In genomic region chr19:8250596-8250995, GRCh38 we compare ENCODE assay signal across 20 cellular contexts. TPM values are rescaled to one million over a fixed set of nuclear protein-coding genes. Genes with fewer than 3 reads are reported as not detected.
DNase-seq lines count a peak whose midpoint lies in the region; ATAC-seq, FAIRE-seq and TF ChIP-seq lines count a peak whose summit lies in the region.
"Had no signal": no experiment of that assay in that cellular context is flagged by ENCODE, and none has a peak within 500 bp of the region (broad histone marks: within the 10 kb centered on the region; RNA-seq: fewer than 3 reads in every experiment).

No MANE protein-coding gene starts in this region.

- ATAC-seq in IMR-90 (ENCODE audit: low read depth) (no peak), lung (ENCODE audit: insufficient read depth, low FRiP score) (no peak), left lobe of liver (no peak)
- ATAC-seq: activated CD8-positive, alpha-beta memory T cell treated with anti-CD3 and anti-CD28 coated beads, Interleukin-2, amount 10 ng/mL, durations not matched to agents 7 days and 5 days had no signal

- TF ChIP-seq RAD21 in IMR-90 (IDR thresholded peaks at IDR 0.05; ENCODE audit: low read length), result no peak

- no peak overlapping the region for H2BK20ac ChIP-seq in IMR-90 (ENCODE audit: low read depth, low read length)

- no peak overlapping the region for H3K4me2 ChIP-seq in IMR-90 (ENCODE audit: low read depth, low read length)

- H2AFZ ChIP-seq in IMR-90 (replicated peaks; ENCODE audit: low read length, poor library complexity), result no peak overlapping the region

- BruUV-seq in IMR-90 (replicated peaks; lab: Mats Ljungman, UMichigan), result no TSS peak

- H3K4ac ChIP-seq in IMR-90 (ENCODE audit: low read depth, low read length), result no peak overlapping the region

- H3K79me1 ChIP-seq in IMR-90 (ENCODE audit: low read depth in 1 of 2, low read length in 2 of 2), result no peaks in the 10 kb centered on the region

- H3K56ac ChIP-seq in IMR-90 (ENCODE audit: extremely low read depth, insufficient read depth, low read length), result no peak overlapping the region

- TF ChIP-seq POLR2A in IMR-90 (IDR thresholded peaks at IDR 0.05; ENCODE audit: low read depth, low read length) (no peak), testis (IDR thresholded peaks at IDR 0.05) (no peak)

- H3K4me3 ChIP-seq in IMR-90 (ENCODE audit: insufficient read depth, low read depth, low read length) (no peak overlapping the region), bronchial epithelial cell (ENCODE audit: low read depth, low read length) (no peak overlapping the region), lung (no peak overlapping the region), testis (no peak overlapping the region)
- H3K4me3 ChIP-seq: HAP-1 had no signal

- no peak overlapping the region for H2BK120ac ChIP-seq in IMR-90 (ENCODE audit: low read depth, low read length)

- CTCF ChIA-PET in IMR-90 (lab: Yijun Ruan, JAX), result interaction anchor here (1.4 kb wide), 1 partner anchor 249 kb away, joined by 4 read pairs; no protein-coding TSS in a partner anchor

- H3K27ac ChIP-seq in IMR-90 (ENCODE audit: insufficient read depth, low read length) (no peak overlapping the region), lung (ENCODE audit: low read depth in 1 of 2, low read length in 1 of 2) (peak overlapping the region; percentile 47 to 57), testis (peak overlapping the region; percentile 24 to 50)
- H3K27ac ChIP-seq: WERI-Rb-1 had no signal

- H2BK15ac ChIP-seq in IMR-90 (ENCODE audit: low read depth, low read length), result no peak overlapping the region

- no peak overlapping the region for H3K9ac ChIP-seq in IMR-90 (ENCODE audit: low read depth, low read length)

- H3K27me3 ChIP-seq in IMR-90 (ENCODE audit: control insufficient read depth, insufficient read depth, low read length) (no peaks in the 10 kb centered on the region), bronchial epithelial cell (ENCODE audit: control insufficient read depth, insufficient read depth, low read length) (no peaks in the 10 kb centered on the region), lung (ENCODE audit: control insufficient read depth, insufficient read depth) (no peaks in the 10 kb centered on the region), testis (no peaks in the 10 kb centered on the region)

- WGBS in IMR-90 (ENCODE audit: extremely low coverage in 2 of 2, insufficient read length in 1 of 2), 2 experiments, result 67% methylated on average over 2 of the region's 7 CpGs; no CpG with 5 or more reads in 1 of the 2 experiments
- WGBS in lung, 2 donors, result 70 to 90% methylated on average over 7 of the region's 7 CpGs
- WGBS in testis, 2 donors, result 70 to 76% methylated on average over 4 to 7 of the region's 7 CpGs

- H3K9me3 ChIP-seq in IMR-90 (ENCODE audit: control insufficient read depth, insufficient read depth, low read length) (no peaks in the 10 kb centered on the region), lung (ENCODE audit: control insufficient read depth in 2 of 2, insufficient read depth in 1 of 2, low read length in 1 of 2) (no peaks in the 10 kb centered on the region), testis (no peaks in the 10 kb centered on the region)
- H3K9me3 ChIP-seq: HAP-1 had no signal

- no peak overlapping the region for H3K14ac ChIP-seq in IMR-90 (replicated peaks; ENCODE audit: low read depth, low read length)

- peak; percentile 32 for FAIRE-seq in bronchial epithelial cell (lab: Jason Lieb, UNC)
- FAIRE-seq: D721Med had no signal

- H4K91ac ChIP-seq in IMR-90 (ENCODE audit: insufficient read depth, low read depth, low read length), result no peak overlapping the region

- dilution Hi-C loops in IMR-90 (cut with HindIII; ENCODE audit: low sequenced_read_pairs, unreplicated experiment), result no loop called here

- intact Hi-C loops in IMR-90 (cut with micrococcal nuclease) (loop anchor here (10.0 kb wide), 1 partner anchor 246 kb away; the partner anchor contains the start of gene ELAVL1), testis (cut with DNase I; ENCODE audit: low total_unique reads) (loop anchor here (5.0 to 10.0 kb wide), 2 partner anchors 93 to 306 kb away; partner anchors contain the start of gene TIMM44)

- no peak overlapping the region for H2BK5ac ChIP-seq in IMR-90 (ENCODE audit: low read depth, low read length, poor library complexity, severe bottlenecking)

- H2AK5ac ChIP-seq in IMR-90 (ENCODE audit: low read depth, low read length), result no peak overlapping the region

- peak overlapping the region; percentile 1 for H2AK9ac ChIP-seq in IMR-90 (replicated peaks; ENCODE audit: low read depth, low read length, poor library complexity)

- no peak overlapping the region for H4K5ac ChIP-seq in IMR-90 (ENCODE audit: low read depth, low read length)

- no peak overlapping the region for H3K23ac ChIP-seq in IMR-90 (ENCODE audit: low read depth, low read length)

- TF ChIP-seq CTCF in IMR-90 (conservative IDR thresholded peaks at IDR 0.05; ENCODE audit: low read depth, low read length) (no peak), bronchial epithelial cell (IDR thresholded peaks at IDR 0.05; ENCODE audit: insufficient read depth, low read length, severe bottlenecking) (no peak), lung (IDR thresholded peaks at IDR 0.05; ENCODE audit: control extremely low read depth, extremely low read depth) (no peak), testis (IDR thresholded peaks at IDR 0.05) (no peak)

- H3K36me3 ChIP-seq in IMR-90 (ENCODE audit: control insufficient read depth, insufficient read depth, low read length), result no peaks in the 10 kb centered on the region; the same call in 1 of the 2 replicates
- no peaks in the 10 kb centered on the region for H3K36me3 ChIP-seq in bronchial epithelial cell (ENCODE audit: control insufficient read depth, insufficient read depth, low read length)
- H3K36me3 ChIP-seq in lung (ENCODE audit: control insufficient read depth in 2 of 2, insufficient read depth in 2 of 2, low read length in 2 of 2), result peaks cover 0 to 11% of the 10 kb centered on the region in 2 donors
- no peaks in the 10 kb centered on the region for H3K36me3 ChIP-seq in testis (ENCODE audit: low read depth, missing control alignments)
- H3K36me3 ChIP-seq: HAP-1 had no signal

- no peak overlapping the region for H4K8ac ChIP-seq in IMR-90 (ENCODE audit: low read depth in 2 of 2, low read length in 2 of 2)

- peaks cover 3% of the 10 kb centered on the region; the same call in 1 of the 2 replicates for H3K4me1 ChIP-seq in IMR-90 (ENCODE audit: control insufficient read depth, insufficient read depth, low read length)
- no peaks in the 10 kb centered on the region for H3K4me1 ChIP-seq in lung (ENCODE audit: control insufficient read depth in 2 of 2, insufficient read depth in 2 of 2, low read length in 2 of 2)
- peaks cover 13% of the 10 kb centered on the region for H3K4me1 ChIP-seq in testis
- H3K4me1 ChIP-seq: HAP-1 had no signal

- H4K20me1 ChIP-seq in IMR-90 (ENCODE audit: insufficient read depth, low read length), result no peaks in the 10 kb centered on the region

- no peaks in the 10 kb centered on the region for H3K9me1 ChIP-seq in IMR-90 (ENCODE audit: insufficient read depth, low read length)

- no peak for DNase-seq in IMR-90
- no peak for DNase-seq in bronchial epithelial cell (ENCODE audit: low read depth)
- DNase-seq in lung (ENCODE audit: low spot score), result no peak
- DNase-seq in testis, result no peak
- no peak for DNase-seq in left lobe of liver (ENCODE audit: low spot score)
- DNase-seq in mucosa of gallbladder (ENCODE audit: low spot score), result no peak
- DNase-seq in NCI-H1436 (lab: John Stamatoyannopoulos, UW), result no peak
- DNase-seq: activated CD4-positive, alpha-beta T cell treated with anti-CD3 and anti-CD28 coated beads, Interleukin-2, amount 50 U/mL, for 1 hour; activated CD8-positive, alpha-beta memory T cell treated with anti-CD3 and anti-CD28 coated beads, Interleukin-2, amount 10 ng/mL, durations not matched to agents 7 days and 5 days; activated naive CD4-positive, alpha-beta T cell treated with anti-CD3 and anti-CD28 coated beads for 36 hours; amniotic stem cell; central memory CD4-positive, alpha-beta T cell; NCI-H1105 treated with DMSO at 0.1 percent for 48 hours; NCI-H345; NCI-H748 treated with DMSO at 0.1 percent for 48 hours; nephron progenitor cell; RPMI8226; WERI-Rb-1 had no signal

- H3K18ac ChIP-seq in IMR-90 (ENCODE audit: low read depth, low read length), result no peak overlapping the region

- in situ Hi-C loops in IMR-90 (cut with MboI; ENCODE audit: low sequenced_read_pairs), result loop anchor here (5.0 to 10.0 kb wide), 3 partner anchors 93 to 308 kb away; partner anchors contain the start of gene TIMM44

- POLR2A ChIA-PET in IMR-90 (lab: Charles Lee; ENCODE audit: unreplicated experiment), result no interaction called here

TF ChIP-seq in IMR-90, 13 proteins besides CTCF, POLR2A, EP300 and RAD21 (continues in another document):
- TF ChIP-seq ELK1 (IDR thresholded peaks at IDR 0.05; ENCODE audit: borderline replicate concordance, low read depth, low read length), result no peak
- TF ChIP-seq FOS (IDR thresholded peaks at IDR 0.05; ENCODE audit: low read depth, low read length), result no peak

RNA-seq across cellular contexts. Expression of gene CERS4, which starts 41.4 kb away (rescaled TPM):
- total RNA-seq in IMR-90 (2012; rRNA removed) (3.2 and 3.9 TPM in 2 replicates), bronchial epithelial cell (2.1 and 7.4 TPM in 2 replicates), lung (10 to 100 TPM; 65.1 to 67.8 TPM), testis (100 to 1,000 TPM in 1 of 2 donors, 10 to 100 TPM in 1; 68.6 to 105 TPM), left lobe of liver (67.3 TPM), mucosa of gallbladder (20.7 TPM)
- polyA plus RNA-seq in IMR-90 (2012; rRNA removed) (5.5 and 5.7 TPM in 2 replicates), lung (10 to 100 TPM; 30.7 to 43.6 TPM), testis (ENCODE audit: insufficient read depth, low read depth, low replicate concordance) (35.2 TPM)
- 5.6 and 7.9 TPM in 2 replicates for polyA plus RNA-seq in IMR-90 (2012; cell fraction: cytosol; rRNA removed)
- 4.6 and 5.2 TPM in 2 replicates for polyA plus RNA-seq in IMR-90 (2012; cell fraction: nucleus; rRNA removed; ENCODE audit: low replicate concordance)

RNA-seq across cellular contexts. Expression of gene CD320, which starts 57.6 kb away (rescaled TPM):
- total RNA-seq in IMR-90 (2012; rRNA removed), result 13.3 and 15.8 TPM in 2 replicates
- polyA plus RNA-seq in IMR-90 (2012; rRNA removed), result 78.5 and 101 TPM in 2 replicates
- 154 and 169 TPM in 2 replicates for polyA plus RNA-seq in IMR-90 (2012; cell fraction: cytosol; rRNA removed)
- polyA plus RNA-seq in IMR-90 (2012; cell fraction: nucleus; rRNA removed; ENCODE audit: low replicate concordance), result 36.8 and 84.4 TPM in 2 replicates
- 4.0 and 14.0 TPM in 2 replicates for total RNA-seq in bronchial epithelial cell
- 10 to 100 TPM; 19.1 to 53.8 TPM for total RNA-seq in lung
- 10 to 100 TPM; 38.6 to 55.6 TPM for polyA plus RNA-seq in lung
- total RNA-seq in testis, result 10 to 100 TPM; 61.2 to 65.8 TPM
- 88.3 TPM for polyA plus RNA-seq in testis (ENCODE audit: insufficient read depth, low read depth, low replicate concordance)
- 16.3 TPM for total RNA-seq in left lobe of liver
- total RNA-seq in mucosa of gallbladder, result 52.2 TPM
